ENCODE assay signal across 8 cellular contexts in genomic region chr19:17332677-17333581, GRCh38. TPM values are rescaled to one million over a fixed set of nuclear protein-coding genes. Genes with fewer than 3 reads are reported as not detected.
A peak's percentile ranks its signal among the peaks of the same experiment; 100 is the strongest.
DNase-seq lines count a peak whose midpoint lies in the region; ATAC-seq and TF ChIP-seq lines count a peak whose summit lies in the region.

No MANE protein-coding gene starts in this region.

- TF ChIP-seq CTCF in testis (IDR thresholded peaks at IDR 0.05) (no peak), lower leg skin (IDR thresholded peaks at IDR 0.05) (no peak)

- H3K4me1 ChIP-seq in HUES64 (ENCODE audit: insufficient read depth, low read length), result no peaks in the 10 kb centered on the region
- peaks cover 19% of the 10 kb centered on the region for H3K4me1 ChIP-seq in testis

- H3K4me3 ChIP-seq in HUES64 (ENCODE audit: low read length) (peak overlapping the region; percentile 6; the same call in 1 of the 2 replicates), testis (peak overlapping the region in 1 of 2 donors; percentile 20), lower leg skin (ENCODE audit: low read depth, poor library complexity, severe bottlenecking) (no peak overlapping the region)

- H3K9me3 ChIP-seq in HUES64 (ENCODE audit: insufficient read depth, low read depth, low read length), result no peaks in the 10 kb centered on the region
- H3K9me3 ChIP-seq in testis, result no peaks in the 10 kb centered on the region

- DNase-seq in NCI-H1417 (lab: John Stamatoyannopoulos, UW), result peak in 2 of 3 experiments; percentile 14 to 66
- DNase-seq in NCI-H1417 treated with DMSO at 0.1 percent for 48 hours (lab: John Stamatoyannopoulos, UW), result no peak
- peak in 3 of 5 experiments; percentile 15 to 82 (median 24) for DNase-seq in T-helper 2 cell
- DNase-seq in fibroblast of gingiva (ENCODE audit: low read depth), result peak; percentile 41
- peak; percentile 85 for DNase-seq in testis
- DNase-seq in lower leg skin (ENCODE audit: low spot score in 2 of 2), result no peak

- WGBS in HUES64, result 92% methylated on average over 45 of the region's 45 CpGs
- 68 to 69% methylated on average over 32 to 44 of the region's 45 CpGs for WGBS in testis, 2 donors
- WGBS in lower leg skin, 2 donors, result 93 to 94% methylated on average over 41 to 45 of the region's 45 CpGs

- no peak for ATAC-seq in HG03039 (IDR thresholded peaks at IDR 0.05; ENCODE audit: unreplicated experiment)

- intact Hi-C loops in testis (cut with DNase I; ENCODE audit: low total_unique reads), result no loop called here
- intact Hi-C loops in lower leg skin (cut with DNase I; ENCODE audit: low total_unique reads), result no loop called here

- peaks cover 7% of the 10 kb centered on the region for H3K27me3 ChIP-seq in HUES64 (ENCODE audit: insufficient read depth, low read length)
- no peaks in the 10 kb centered on the region for H3K27me3 ChIP-seq in testis

- TF ChIP-seq POLR2A in testis (IDR thresholded peaks at IDR 0.05) (no peak), lower leg skin (IDR thresholded peaks at IDR 0.05) (no peak)

- H3K9ac ChIP-seq in HUES64 (ENCODE audit: low read depth, low read length), result no peak overlapping the region

- peak overlapping the region; percentile 14; the same call in 1 of the 2 replicates for H3K27ac ChIP-seq in HUES64 (ENCODE audit: low read depth, low read length)
- H3K27ac ChIP-seq in testis, result no peak overlapping the region

- H3K36me3 ChIP-seq in HUES64 (ENCODE audit: insufficient read depth, low read length) (peaks cover 6% of the 10 kb centered on the region; the same call in 1 of the 2 replicates), testis (ENCODE audit: low read depth, missing control alignments) (no peaks in the 10 kb centered on the region)

RNA-seq across cellular contexts. Expression of gene ANO8, which starts 1.7 kb away (rescaled TPM):
- polyA plus RNA-seq in HUES64 (2013, experiment 1 of 2), result 10.3 TPM
- 12.1 TPM for polyA plus RNA-seq in HUES64 (2013, experiment 2 of 2)
- total RNA-seq in testis (10 to 100 TPM; 17.5 to 19.2 TPM), lower leg skin (10 to 100 TPM; 31.1 to 56.8 (median 46.9) TPM)
- polyA plus RNA-seq in testis (ENCODE audit: insufficient read depth, low read depth, low replicate concordance), result 4.5 TPM

RNA-seq across cellular contexts. Expression of gene GTPBP3, which starts 4.4 kb away (rescaled TPM):
- polyA plus RNA-seq in HUES64 (2013, experiment 1 of 2), result 27.5 TPM
- polyA plus RNA-seq in HUES64 (2013, experiment 2 of 2), result 24.0 TPM
- 10 to 100 TPM; 21.6 to 22.9 TPM for total RNA-seq in testis
- 9.7 TPM for polyA plus RNA-seq in testis (ENCODE audit: insufficient read depth, low read depth, low replicate concordance)
- total RNA-seq in lower leg skin, result 10 to 100 TPM; 30.6 to 36.8 (median 35.0) TPM

RNA-seq across cellular contexts. Expression of gene DDA1, which starts 23.6 kb away (rescaled TPM):
- polyA plus RNA-seq in HUES64 (2013, experiment 1 of 2), result 50.7 TPM
- 48.0 TPM for polyA plus RNA-seq in HUES64 (2013, experiment 2 of 2)
- 10 to 100 TPM; 46.4 to 55.5 TPM for total RNA-seq in testis
- polyA plus RNA-seq in testis (ENCODE audit: insufficient read depth, low read depth, low replicate concordance), result 123 TPM
- 10 to 100 TPM; 16.4 to 30.7 (median 26.3) TPM for total RNA-seq in lower leg skin

RNA-seq across cellular contexts. Expression of gene MRPL34, which starts 27.3 kb away (rescaled TPM):
- polyA plus RNA-seq in HUES64 (2013, experiment 1 of 2), result 68.6 TPM
- 78.5 TPM for polyA plus RNA-seq in HUES64 (2013, experiment 2 of 2)
- total RNA-seq in testis, result 100 to 1,000 TPM; 180 to 206 TPM
- 126 TPM for polyA plus RNA-seq in testis (ENCODE audit: insufficient read depth, low read depth, low replicate concordance)
- total RNA-seq in lower leg skin, result 100 to 1,000 TPM in 3 of 4 donors, 10 to 100 TPM in 1; 88.4 to 228 (median 131) TPM

RNA-seq across cellular contexts. Expression of gene ABHD8, which starts 29.7 kb away (rescaled TPM):
- 7.6 TPM for polyA plus RNA-seq in HUES64 (2013, experiment 1 of 2)
- 8.1 TPM for polyA plus RNA-seq in HUES64 (2013, experiment 2 of 2)
- 10 to 100 TPM; 27.1 to 49.1 TPM for total RNA-seq in testis
- 70.7 TPM for polyA plus RNA-seq in testis (ENCODE audit: insufficient read depth, low read depth, low replicate concordance)
- total RNA-seq in lower leg skin, result 10 to 100 TPM; 20.2 to 34.9 (median 27.7) TPM

Comparison
In these comparisons a context has a peak if more than half of its experiments do, and no peak if none do; other contexts are left out.
1. DNase-seq: peak in NCI-H1417 (2 of 3), T-helper 2 cell (3 of 5), fibroblast of gingiva (single experiment) and testis (single experiment); none in NCI-H1417 treated with DMSO at 0.1 percent for 48 hours (single experiment) and lower leg skin (0 of 2).